In the genomic region with DNA sequence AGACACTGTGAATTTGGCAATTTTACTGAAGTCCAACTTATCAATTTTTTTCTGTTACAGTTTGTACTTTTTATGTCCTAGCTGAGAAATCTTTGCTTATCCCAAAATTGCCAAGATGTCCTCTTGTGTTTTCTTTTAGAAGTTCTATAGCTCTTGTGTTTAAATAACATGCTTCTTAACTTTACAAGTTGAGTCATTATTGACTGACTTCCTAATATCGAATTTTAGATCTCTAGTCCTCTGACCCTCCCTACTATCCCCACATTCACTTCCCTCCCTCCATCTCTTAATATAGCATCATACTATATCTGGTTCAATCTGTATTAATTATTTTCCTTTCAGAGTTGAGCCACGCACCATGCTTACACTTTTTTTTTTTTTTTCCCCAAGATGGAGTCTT, we compare ENCODE assay signal across 8 cellular contexts.
"Had no signal": no experiment of that assay in that cellular context is flagged by ENCODE, and none has a peak within 500 bp of the region (broad histone marks: within the 10 kb centered on the region; RNA-seq: fewer than 3 reads in every experiment).

No MANE protein-coding gene starts in this region.

- H3K4me1 ChIP-seq: HAP-1 had no signal

- H3K9me3 Mint-ChIP-seq: HFFc6, IgD-negative memory B cell had no signal

- FAIRE-seq: HepG2 had no signal

- H3K27ac ChIP-seq: HL-60 had no signal

- ATAC-seq: HCT116, HepG2 had no signal

- DNase-seq: GOT3, H7, HFFc6 had no signal

- H3K4me3 Mint-ChIP-seq: HFFc6, IgD-negative memory B cell had no signal

- H3K36me3 ChIP-seq: HAP-1 had no signal

- H3K36me3 Mint-ChIP-seq: IgD-negative memory B cell had no signal

- H3K9me3 ChIP-seq: HAP-1 had no signal

- H3K4me1 Mint-ChIP-seq: IgD-negative memory B cell had no signal

- H3K4me3 ChIP-seq: HAP-1 had no signal

- H3K27ac Mint-ChIP-seq: HFFc6, IgD-negative memory B cell had no signal
